Comparison of ENCODE assay signal across 15 cellular contexts in genomic region chr5:144812770-144813169, GRCh38.
A peak's percentile ranks its signal among the peaks of the same experiment; 100 is the strongest.
DNase-seq lines count a peak whose midpoint lies in the region; ATAC-seq lines count a peak whose summit lies in the region.
"Had no signal": no experiment of that assay in that cellular context is flagged by ENCODE, and none has a peak within 500 bp of the region (broad histone marks: within the 10 kb centered on the region; RNA-seq: fewer than 3 reads in every experiment).

No MANE protein-coding gene starts in this region.

- peak; percentile 6 for DNase-seq in H4 (ENCODE audit: low spot score)
- DNase-seq in amniotic stem cell (lab: John Stamatoyannopoulos, UW), result peak; percentile 86
- DNase-seq in foreskin melanocyte, result peak; percentile 3
- peak; percentile 94 for DNase-seq in stromal cell of bone marrow (ENCODE audit: low read depth)
- DNase-seq in islet precursor cell, result no peak
- DNase-seq in Right ventricle myocardium inferior (ENCODE audit: missing footprints), result no peak
- DNase-seq in LoVo (ENCODE audit: low spot score), result no peak
- DNase-seq in activated CD8-positive, alpha-beta memory T cell treated with anti-CD3 and anti-CD28 coated beads, Interleukin-2, amount 10 ng/mL, durations not matched to agents 7 days and 5 days, result no peak
- DNase-seq: activated naive CD4-positive, alpha-beta T cell treated with anti-CD3 and anti-CD28 coated beads for 36 hours; DMS153; NCI-H1105; RPMI8226; stimulated activated CD4-positive, alpha-beta T cell treated with anti-CD3 and anti-CD28 coated beads, Interleukin-12 subunit alpha, Interleukin-12 subunit beta, amount 100 ng/mL, for 4 hours; thyroid gland had no signal

- H3K4me1 Mint-ChIP-seq in activated CD8-positive, alpha-beta memory T cell treated with anti-CD3 and anti-CD28 coated beads, Interleukin-2, amount 10 ng/mL, durations not matched to agents 7 days and 5 days, result no peaks in the 10 kb centered on the region

- no peak overlapping the region for H3K4me3 Mint-ChIP-seq in activated CD8-positive, alpha-beta memory T cell treated with anti-CD3 and anti-CD28 coated beads, Interleukin-2, amount 10 ng/mL, durations not matched to agents 7 days and 5 days
- H3K4me3 Mint-ChIP-seq: activated naive CD4-positive, alpha-beta T cell treated with anti-CD3 and anti-CD28 coated beads for 36 hours had no signal

- CTCF ChIA-PET in activated CD8-positive, alpha-beta memory T cell treated with anti-CD3 and anti-CD28 coated beads, Interleukin-2, amount 10 ng/mL, durations not matched to agents 7 days and 5 days (lab: Charles Lee), result no interaction called here

- H3K9me3 Mint-ChIP-seq in activated CD8-positive, alpha-beta memory T cell treated with anti-CD3 and anti-CD28 coated beads, Interleukin-2, amount 10 ng/mL, durations not matched to agents 7 days and 5 days (ENCODE audit: low read depth), result peaks cover 3% of the 10 kb centered on the region

- no peak overlapping the region for H3K27ac Mint-ChIP-seq in activated CD8-positive, alpha-beta memory T cell treated with anti-CD3 and anti-CD28 coated beads, Interleukin-2, amount 10 ng/mL, durations not matched to agents 7 days and 5 days
- H3K27ac Mint-ChIP-seq: activated naive CD4-positive, alpha-beta T cell treated with anti-CD3 and anti-CD28 coated beads for 36 hours had no signal

- intact Hi-C loops in Right ventricle myocardium inferior (cut with DNase I), result no loop called here

- no peak for ATAC-seq in Right ventricle myocardium inferior
- no peak for ATAC-seq in activated CD8-positive, alpha-beta memory T cell treated with anti-CD3 and anti-CD28 coated beads, Interleukin-2, amount 10 ng/mL, durations not matched to agents 7 days and 5 days
- ATAC-seq: GM12878 had no signal

- H3K27me3 Mint-ChIP-seq in activated CD8-positive, alpha-beta memory T cell treated with anti-CD3 and anti-CD28 coated beads, Interleukin-2, amount 10 ng/mL, durations not matched to agents 7 days and 5 days, result no peaks in the 10 kb centered on the region

- H3K36me3 Mint-ChIP-seq in activated CD8-positive, alpha-beta memory T cell treated with anti-CD3 and anti-CD28 coated beads, Interleukin-2, amount 10 ng/mL, durations not matched to agents 7 days and 5 days, result no peaks in the 10 kb centered on the region

Comparison
In these comparisons a context has a peak if more than half of its experiments do, and no peak if none do; other contexts are left out.
1. DNase-seq: peak in H4 (single experiment), amniotic stem cell (single experiment), foreskin melanocyte (single experiment) and stromal cell of bone marrow (single experiment); none in islet precursor cell (single experiment), Right ventricle myocardium inferior (single experiment), LoVo (single experiment) and activated CD8-positive, alpha-beta memory T cell treated with anti-CD3 and anti-CD28 coated beads, Interleukin-2, amount 10 ng/mL, durations not matched to agents 7 days and 5 days (single experiment).